In genomic region chr11:116217006-116217405, GRCh38 we compare ENCODE assay signal across 8 cellular contexts.
DNase-seq lines count a peak whose midpoint lies in the region; ATAC-seq and TF ChIP-seq lines count a peak whose summit lies in the region.

No MANE protein-coding gene starts in this region.

- dilution Hi-C loops in mammary epithelial cell (cut with HindIII; ENCODE audit: low sequenced_read_pairs): no loop called here

- peak; percentile 67 for DNase-seq in activated effector memory CD4-positive, alpha-beta T cell treated with anti-CD3 and anti-CD28 coated beads, Interleukin-2, amount 50 U/mL, for 16 hours
- no peak for DNase-seq in activated effector memory CD4-positive, alpha-beta T cell treated with Interleukin-2 at 50 U/mL for 16 hours
- DNase-seq in NCI-H1092 treated with DMSO at 0.1 percent for 48 hours (lab: John Stamatoyannopoulos, UW): peak; percentile 74
- DNase-seq in mammary epithelial cell: peak; percentile 8
- DNase-seq in mesenchymal stem cell: peak; percentile 15

- H2BK12ac ChIP-seq in mesenchymal stem cell (ENCODE audit: low read length in 2 of 2): no peak overlapping the region

- BruUV-seq in mammary epithelial cell (replicated peaks; lab: Mats Ljungman, UMichigan): no TSS peak

- no peak overlapping the region for H3K27ac ChIP-seq in mammary epithelial cell (ENCODE audit: insufficient read depth, low read depth, low read length)
- no peak overlapping the region for H3K27ac ChIP-seq in mesenchymal stem cell (ENCODE audit: low read length, poor library complexity, severe bottlenecking)

- no peak overlapping the region for H3K14ac ChIP-seq in mesenchymal stem cell (ENCODE audit: low read length in 2 of 2)

- WGBS in mammary epithelial cell (ENCODE audit: low coverage, missing lambda C conversion rate): 28% methylated on average over 3 of the region's 6 CpGs
- 28% methylated on average over 6 of the region's 6 CpGs for WGBS in mesenchymal stem cell

- H3K4ac ChIP-seq in mesenchymal stem cell (ENCODE audit: low read depth in 1 of 2, low read length in 2 of 2): no peak overlapping the region

- ATAC-seq in GM21515 (IDR thresholded peaks at IDR 0.05; ENCODE audit: unreplicated experiment) (no peak), GM18867 (IDR thresholded peaks at IDR 0.05; ENCODE audit: unreplicated experiment) (no peak), GM19397 (IDR thresholded peaks at IDR 0.05; ENCODE audit: unreplicated experiment) (no peak)

- CTCF ChIA-PET in mammary epithelial cell (lab: Charles Lee; ENCODE audit: low non-redundant PET): interaction anchor here (0.6 kb wide), 1 partner anchor 474 kb away, joined by 4 read pairs; no protein-coding TSS in a partner anchor

- no peak overlapping the region for H4K91ac ChIP-seq in mesenchymal stem cell (ENCODE audit: low read length)

- intact Hi-C loops in mammary epithelial cell (cut with micrococcal nuclease): loop anchor here (1.0 to 2.0 kb wide), 2 partner anchors 282 to 424 kb away; no protein-coding TSS in a partner anchor

- H2BK120ac ChIP-seq in mesenchymal stem cell (ENCODE audit: low read depth, low read length): no peak overlapping the region

- in situ Hi-C loops in mammary epithelial cell (cut with MboI; ENCODE audit: low sequenced_read_pairs in 2 of 2): loop anchor here in 1 of 2 donors (25.0 kb wide), 1 partner anchor 880 kb away; no protein-coding TSS in a partner anchor

- H3K9me3 ChIP-seq in mammary epithelial cell (replicated peaks; ENCODE audit: insufficient read depth, low read length): no peaks in the 10 kb centered on the region
- no peaks in the 10 kb centered on the region for H3K9me3 ChIP-seq in mesenchymal stem cell (ENCODE audit: control insufficient read depth, low read length)

- H3K4me1 ChIP-seq in mammary epithelial cell (ENCODE audit: insufficient read depth, low read length) (no peaks in the 10 kb centered on the region), mesenchymal stem cell (ENCODE audit: control insufficient read depth, insufficient read depth, low read depth, low read length) (no peaks in the 10 kb centered on the region)

- H2BK15ac ChIP-seq in mesenchymal stem cell (ENCODE audit: low read depth, poor library complexity, severe bottlenecking): no peak overlapping the region

- no peaks in the 10 kb centered on the region for H3K79me2 ChIP-seq in mammary epithelial cell (ENCODE audit: insufficient read depth, low read length)

- H3K36me3 ChIP-seq in mammary epithelial cell (ENCODE audit: insufficient read depth, low read length): no peaks in the 10 kb centered on the region
- H3K36me3 ChIP-seq in mesenchymal stem cell (ENCODE audit: control insufficient read depth in 1 of 2, insufficient read depth in 2 of 2, low read depth in 1 of 2, low read length in 2 of 2): no peaks in the 10 kb centered on the region

- no peaks in the 10 kb centered on the region for H3K79me1 ChIP-seq in mesenchymal stem cell (replicated peaks; ENCODE audit: low read length, poor library complexity, severe bottlenecking)

- H3K27me3 ChIP-seq in mammary epithelial cell (ENCODE audit: insufficient read depth, low read length) (peaks cover 3% of the 10 kb centered on the region), mesenchymal stem cell (ENCODE audit: control insufficient read depth in 1 of 2, insufficient read depth in 1 of 2, low read length in 2 of 2) (peaks cover 8 to 55% of the 10 kb centered on the region in 2 experiments)

- no peak overlapping the region for H3K4me2 ChIP-seq in mammary epithelial cell (ENCODE audit: insufficient read depth, low read depth, low read length)
- H3K4me2 ChIP-seq in mesenchymal stem cell (ENCODE audit: low read length, poor library complexity, severe bottlenecking): no peak overlapping the region

- no peak overlapping the region for H2BK5ac ChIP-seq in mesenchymal stem cell (ENCODE audit: low read depth, low read length, poor library complexity, severe bottlenecking)

- H2AK5ac ChIP-seq in mesenchymal stem cell (ENCODE audit: low read length, severe bottlenecking): no peak overlapping the region

- H3K4me3 ChIP-seq in mammary epithelial cell (replicated peaks in 1 of 3; ENCODE audit: insufficient read depth in 1 of 3, low read depth in 2 of 3, low read length in 3 of 3) (no peak overlapping the region), mesenchymal stem cell (ENCODE audit: insufficient read depth in 1 of 2, low read depth in 1 of 2, low read length in 2 of 2) (no peak overlapping the region)

- no peak overlapping the region for H4K8ac ChIP-seq in mesenchymal stem cell (ENCODE audit: low read length)

- H3K23ac ChIP-seq in mesenchymal stem cell (ENCODE audit: low read length in 2 of 2): no peak overlapping the region

- no peaks in the 10 kb centered on the region for H4K20me1 ChIP-seq in mammary epithelial cell (ENCODE audit: insufficient read depth, low read length)

- H3K18ac ChIP-seq in mesenchymal stem cell (ENCODE audit: low read depth in 1 of 2, low read length in 2 of 2): no peak overlapping the region

- TF ChIP-seq CTCF in mammary epithelial cell (conservative IDR thresholded peaks at IDR 0.05 in 1 of 2, IDR thresholded peaks at IDR 0.05 in 1 of 2; ENCODE audit: extremely low read depth in 1 of 2, insufficient read depth in 1 of 2, low read depth in 1 of 2, low read length in 2 of 2): peak; percentile 88 to 89

- H2AFZ ChIP-seq in mammary epithelial cell (ENCODE audit: low read depth, low read length): no peak overlapping the region
- H2AFZ ChIP-seq in mesenchymal stem cell (ENCODE audit: low read depth, low read length): no peak overlapping the region

- H3K9ac ChIP-seq in mammary epithelial cell (ENCODE audit: insufficient read depth, low read length) (no peak overlapping the region), mesenchymal stem cell (ENCODE audit: low read length) (no peak overlapping the region)
